In genomic region chr11:109320595-109320994, GRCh38 we compare ENCODE assay signal across 1 cellular context.
TF ChIP-seq lines count a peak whose summit lies in the region.

No MANE protein-coding gene starts in this region.

TF ChIP-seq in SK-N-SH, 30 proteins besides CTCF, POLR2A, EP300 and RAD21 (continued from another document):
- no peak for TF ChIP-seq RCOR1 (IDR thresholded peaks at IDR 0.05; ENCODE audit: low read length)
- peak; percentile 82; the same call in 1 of the 2 replicates for TF ChIP-seq TEAD4 (IDR thresholded peaks at IDR 0.05; ENCODE audit: borderline replicate concordance, insufficient read depth)
- no peak for TF ChIP-seq ELF1 (IDR thresholded peaks at IDR 0.05)
- TF ChIP-seq SMC3 (IDR thresholded peaks at IDR 0.05; ENCODE audit: low read depth, low read length): no peak
- TF ChIP-seq NFIC (IDR thresholded peaks at IDR 0.05; ENCODE audit: borderline replicate concordance): peak; percentile 84
- peak; percentile 66; the same call in 1 of the 2 replicates for TF ChIP-seq FOXM1 (IDR thresholded peaks at IDR 0.05; ENCODE audit: low read depth)
